In genomic region chr5:120231563-120231962, GRCh38 we compare ENCODE assay signal across 32 cellular contexts.
A peak's percentile ranks its signal among the peaks of the same experiment; 100 is the strongest.
DNase-seq lines count a peak whose midpoint lies in the region; ATAC-seq, FAIRE-seq and TF ChIP-seq lines count a peak whose summit lies in the region.
"Had no signal": no experiment of that assay in that cellular context is flagged by ENCODE, and none has a peak within 500 bp of the region (broad histone marks: within the 10 kb centered on the region; RNA-seq: fewer than 3 reads in every experiment).

No MANE protein-coding gene starts in this region.

- no peak overlapping the region for H3K27ac ChIP-seq in SK-N-SH (ENCODE audit: low read depth in 2 of 2, low read length in 1 of 2)
- no peak overlapping the region for H3K27ac ChIP-seq in HEK293 (ENCODE audit: extremely low read depth, low read depth, low read length)
- H3K27ac ChIP-seq in K562 (ENCODE audit: extremely low read depth, low read depth, low read length), result no peak overlapping the region
- H3K27ac ChIP-seq: 22Rv1; A549; BLaER1; BLaER1 treated with 17β-estradiol and CSF1 and Interleukin-3, amounts not matched to agents 10 nM and 100 nM; C4-2B had no signal

- FAIRE-seq in K562 (lab: Jason Lieb, UNC) (no peak), GM19239 (lab: Jason Lieb, UNC) (no peak)
- FAIRE-seq: A549, D721Med had no signal

- H3F3A ChIP-seq in SK-N-SH (replicated peaks; ENCODE audit: insufficient read depth), result no peaks in the 10 kb centered on the region

- ATAC-seq in SK-N-SH treated with all-trans-retinoic acid at 6 μM for 48 hours (no peak), K562 (no peak)
- ATAC-seq: A549; CD8-positive, alpha-beta T cell had no signal

- TF ChIP-seq POLR2A in K562 (conservative IDR thresholded peaks at IDR 0.05), result no peak

- intact Hi-C loops in K562 (cut with micrococcal nuclease), result no loop called here

- CTCF ChIA-PET in SK-N-SH (lab: Yijun Ruan, JAX), result no interaction called here
- CTCF ChIA-PET in HEK293 (lab: Yijun Ruan, JAX), result no interaction called here
- CTCF ChIA-PET in K562 (lab: Yijun Ruan, JAX; ENCODE audit: low intra/inter-chr PET ratio), result no interaction called here

- in situ Hi-C loops in K562 (cut with MboI), result no loop called here

- H3K4me2 ChIP-seq in SK-N-SH, result no peak overlapping the region
- no peak overlapping the region for H3K4me2 ChIP-seq in K562 (ENCODE audit: insufficient read depth, low read length)
- H3K4me2 ChIP-seq: A549; BLaER1; BLaER1 treated with 17β-estradiol and CSF1 and Interleukin-3, amounts not matched to agents 10 nM and 100 nM had no signal

- no peak for TF ChIP-seq RAD21 in SK-N-SH (IDR thresholded peaks at IDR 0.05; ENCODE audit: low read length)
- no peak for TF ChIP-seq RAD21 in K562 (CRISPR knock-in tag; conservative IDR thresholded peaks at IDR 0.05 in 1 of 2, IDR thresholded peaks at IDR 0.05 in 1 of 2)

- no peak overlapping the region for H2AFZ ChIP-seq in SK-N-SH (ENCODE audit: low read depth)
- no peak overlapping the region for H2AFZ ChIP-seq in K562 (ENCODE audit: low read depth, low read length)

- H3K4me3 ChIP-seq in SK-N-SH (ENCODE audit: low read depth in 2 of 2, low read length in 1 of 2) (no peak overlapping the region), HEK293 (ENCODE audit: low read depth, low read length) (no peak overlapping the region), K562 (no peak overlapping the region)
- H3K4me3 ChIP-seq: A549; BLaER1; BLaER1 treated with 17β-estradiol and CSF1 and Interleukin-3, amounts not matched to agents 10 nM and 100 nM had no signal

- H3K9me2 ChIP-seq in SK-N-SH, result no peaks in the 10 kb centered on the region

- H3K27me3 ChIP-seq in SK-N-SH (ENCODE audit: insufficient read depth) (no peaks in the 10 kb centered on the region), K562 (ENCODE audit: control insufficient read depth in 2 of 2, insufficient read depth in 2 of 2, low read length in 2 of 2) (no peaks in the 10 kb centered on the region)
- H3K27me3 ChIP-seq: BE2C; BLaER1; BLaER1 treated with 17β-estradiol and CSF1 and Interleukin-3, amounts not matched to agents 10 nM and 100 nM had no signal

- BruUV-seq in K562 (replicated peaks; lab: Mats Ljungman, UMichigan), result no TSS peak

- POLR2A ChIA-PET in SK-N-SH (lab: Yijun Ruan, JAX) (no interaction called here), HEK293 (lab: Yijun Ruan, JAX) (no interaction called here), K562 (lab: Yijun Ruan, JAX) (no interaction called here)

- TF ChIP-seq CTCF in SK-N-SH (IDR thresholded peaks at IDR 0.05) (no peak), HEK293 (tag by site-specific recombination; IDR thresholded peaks at IDR 0.05) (no peak), K562 (IDR thresholded peaks at IDR 0.05 in 2 of 3, conservative IDR thresholded peaks at IDR 0.05 in 1 of 3; ENCODE audit: insufficient read depth in 2 of 3, low read depth in 1 of 3, low read length in 3 of 3) (no peak)

- H4K20me1 ChIP-seq in SK-N-SH (ENCODE audit: insufficient read depth), result no peaks in the 10 kb centered on the region
- no peaks in the 10 kb centered on the region for H4K20me1 ChIP-seq in K562 (replicated peaks; ENCODE audit: control insufficient read depth, insufficient read depth, low read length)
- H4K20me1 ChIP-seq: BLaER1; BLaER1 treated with 17β-estradiol and CSF1 and Interleukin-3, amounts not matched to agents 10 nM and 100 nM had no signal

- 0 out of 2 replicates have a peak, but pooled peaks cover 8% of the 10 kb centered on the region for H3K9me3 ChIP-seq in SK-N-SH
- no peaks in the 10 kb centered on the region for H3K9me3 ChIP-seq in HEK293 (ENCODE audit: control insufficient read depth, insufficient read depth, low read depth, low read length)
- no peaks in the 10 kb centered on the region for H3K9me3 ChIP-seq in K562 (replicated peaks; ENCODE audit: control insufficient read depth, insufficient read depth, low read depth, low read length)
- H3K9me3 ChIP-seq: A549, BE2C, BLaER1, Caco-2 had no signal

- no peaks in the 10 kb centered on the region for H3K4me1 ChIP-seq in SK-N-SH (ENCODE audit: control insufficient read depth in 1 of 2, insufficient read depth in 2 of 2, low read depth in 1 of 2, low read length in 1 of 2)
- H3K4me1 ChIP-seq in HEK293 (ENCODE audit: control insufficient read depth, insufficient read depth, low read length), result no peaks in the 10 kb centered on the region
- no peaks in the 10 kb centered on the region for H3K4me1 ChIP-seq in K562 (replicated peaks in 1 of 2; ENCODE audit: control insufficient read depth in 2 of 2, insufficient read depth in 2 of 2, low read length in 2 of 2)
- H3K4me1 ChIP-seq: A549, BE2C, BLaER1 had no signal

- H3K79me2 ChIP-seq in SK-N-SH (ENCODE audit: insufficient read depth), result no peaks in the 10 kb centered on the region
- no peaks in the 10 kb centered on the region for H3K79me2 ChIP-seq in K562 (ENCODE audit: control insufficient read depth, insufficient read depth, low read length)

- H3K9ac ChIP-seq in SK-N-SH (no peak overlapping the region), K562 (ENCODE audit: insufficient read depth in 1 of 2, low read depth in 2 of 2, low read length in 2 of 2) (no peak overlapping the region)
- H3K9ac ChIP-seq: BLaER1; BLaER1 treated with 17β-estradiol and CSF1 and Interleukin-3, amounts not matched to agents 10 nM and 100 nM had no signal

- TF ChIP-seq EP300 in SK-N-SH (IDR thresholded peaks at IDR 0.05; ENCODE audit: borderline replicate concordance in 1 of 2, low read depth in 1 of 2, low read length in 1 of 2) (no peak), K562 (IDR thresholded peaks at IDR 0.05; ENCODE audit: low read length) (no peak)

- no peaks in the 10 kb centered on the region for H3K9me1 ChIP-seq in K562 (ENCODE audit: control insufficient read depth, insufficient read depth, low read length)

- DNase-seq in SK-N-SH, result no peak
- DNase-seq in K562 (ENCODE audit: extremely low read depth in 1 of 4, low spot score in 3 of 4), result no peak
- no peak for DNase-seq in GM19239 (ENCODE audit: insufficient read length, low spot score)
- DNase-seq in NCI-H82 (lab: John Stamatoyannopoulos, UW), result no peak
- DNase-seq: 8988T; ACHN; AML-193; BE2C; C1 segment of cervical spinal cord; Caco-2; Calu3; CD4-positive, alpha-beta memory T cell; CD4-positive, alpha-beta T cell; CD4-positive, CD25-positive, alpha-beta regulatory T cell; CD8-positive, alpha-beta memory T cell; CD8-positive, alpha-beta T cell; COR-L47; DMS 273 treated with DMSO at 0.1 percent for 48 hours; DMS153; DMS53; DMS79; DMS79 treated with DMSO at 0.1 percent for 48 hours; DND-41; EL had no signal

- no peaks in the 10 kb centered on the region for H3K36me3 ChIP-seq in SK-N-SH (replicated peaks in 1 of 2; ENCODE audit: control insufficient read depth in 1 of 2, insufficient read depth in 2 of 2, low read length in 1 of 2)
- no peaks in the 10 kb centered on the region for H3K36me3 ChIP-seq in HEK293 (ENCODE audit: control insufficient read depth in 2 of 2, insufficient read depth in 1 of 2, low read length in 2 of 2)
- no peaks in the 10 kb centered on the region for H3K36me3 ChIP-seq in K562 (ENCODE audit: control insufficient read depth, insufficient read depth, low read length)
- H3K36me3 ChIP-seq: BE2C; BLaER1; BLaER1 treated with 17β-estradiol and CSF1 and Interleukin-3, amounts not matched to agents 10 nM and 100 nM had no signal

- WGBS in SK-N-SH (ENCODE audit: low lambda C conversion rate), result 92% methylated on average over 1 of the region's 1 CpG
- WGBS in K562 (ENCODE audit: insufficient coverage, low coverage, missing lambda C conversion rate), result 13% methylated on average over 1 of the region's 1 CpG

TF ChIP-seq in SK-N-SH treated with all-trans-retinoic acid at 6 μM for 48 hours, 23 proteins besides CTCF, POLR2A, EP300 and RAD21:
- TF ChIP-seq ARNTL (CRISPR knock-in tag; IDR thresholded peaks at IDR 0.05; ENCODE audit: borderline replicate concordance, low read depth) (no peak), ISL1 (CRISPR knock-in tag; IDR thresholded peaks at IDR 0.05) (no peak), ZNF70 (CRISPR knock-in tag; IDR thresholded peaks at IDR 0.05) (no peak), TCF4 (CRISPR knock-in tag; IDR thresholded peaks at IDR 0.05; ENCODE audit: borderline replicate concordance) (no peak), ZNF8 (CRISPR knock-in tag; IDR thresholded peaks at IDR 0.05) (peak; percentile 56; the same call in 1 of the 2 replicates)

TF ChIP-seq in SK-N-SH, 30 proteins besides CTCF, POLR2A, EP300 and RAD21:
- TF ChIP-seq GATA2 (CRISPR knock-in tag; IDR thresholded peaks at IDR 0.05) (no peak), NFIC (IDR thresholded peaks at IDR 0.05; ENCODE audit: borderline replicate concordance) (no peak), NRF1 (IDR thresholded peaks at IDR 0.05; ENCODE audit: low read depth, low read length) (no peak), USF1 (IDR thresholded peaks at IDR 0.05; ENCODE audit: borderline replicate concordance, low read depth) (no peak)

TF ChIP-seq in HEK293, 187 proteins besides CTCF, POLR2A, EP300 and RAD21:
- TF ChIP-seq ZNF146 (tag by site-specific recombination; IDR thresholded peaks at IDR 0.05) (peak; percentile 58), ZFP41 (tag by site-specific recombination; IDR thresholded peaks at IDR 0.05; ENCODE audit: borderline replicate concordance) (no peak)

TF ChIP-seq in K562, 482 proteins besides CTCF, POLR2A, EP300 and RAD21:
- peak; percentile 23 for TF ChIP-seq RBM25 (IDR thresholded peaks at IDR 0.05; ENCODE audit: low read depth, low read length, severe bottlenecking)
- TF ChIP-seq ZNF146 (CRISPR knock-in tag; IDR thresholded peaks at IDR 0.05; ENCODE audit: unreplicated experiment), result peak; percentile 70
- no peak for TF ChIP-seq HDAC2 (IDR thresholded peaks at IDR 0.05)
